18 cellular contexts compared by ENCODE assay signal in the genomic region with DNA sequence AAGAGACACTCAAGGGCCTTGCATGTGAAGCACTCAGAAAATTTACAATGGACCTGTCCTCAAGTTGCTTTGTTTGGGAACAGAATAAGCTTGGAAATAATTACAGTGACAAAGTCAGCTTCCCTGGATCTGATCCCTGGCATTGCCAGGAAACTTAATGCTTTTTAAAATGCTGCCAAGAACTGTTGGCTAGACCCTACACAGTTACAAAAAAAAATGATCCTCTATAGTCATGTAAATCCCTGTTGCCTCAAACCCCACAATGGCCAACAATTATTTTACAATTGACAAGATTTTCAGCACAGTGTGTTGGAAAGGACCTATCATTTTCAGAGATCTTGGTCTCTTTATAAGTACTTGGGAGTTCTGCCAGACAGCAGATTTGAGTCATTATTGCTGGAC.
DNase-seq lines count a peak whose midpoint lies in the region; ATAC-seq, FAIRE-seq and TF ChIP-seq lines count a peak whose summit lies in the region.
"Had no signal": no experiment of that assay in that cellular context is flagged by ENCODE, and none has a peak within 500 bp of the region (broad histone marks: within the 10 kb centered on the region; RNA-seq: fewer than 3 reads in every experiment).

No MANE protein-coding gene starts in this region.

- no peak for TF ChIP-seq POLR2A in GM12891 (IDR thresholded peaks at IDR 0.05; ENCODE audit: low read depth, low read length)

- peaks cover 7% of the 10 kb centered on the region for H3K9me3 Mint-ChIP-seq in progenitor cell of endocrine pancreas (ENCODE audit: low read depth)
- H3K9me3 Mint-ChIP-seq: memory B cell had no signal

- ATAC-seq in GM18873 (IDR thresholded peaks at IDR 0.05; ENCODE audit: low FRiP score, unreplicated experiment): no peak
- ATAC-seq in GM21619 (IDR thresholded peaks at IDR 0.05; ENCODE audit: unreplicated experiment): no peak

- H3K27ac Mint-ChIP-seq in progenitor cell of endocrine pancreas: peak overlapping the region; percentile 29
- H3K27ac Mint-ChIP-seq: HFFc6, memory B cell had no signal

- H3K4me3 Mint-ChIP-seq in progenitor cell of endocrine pancreas (ENCODE audit: low read depth): no peak overlapping the region
- H3K4me3 Mint-ChIP-seq: HFFc6, memory B cell had no signal

- no peak for TF ChIP-seq CTCF in astrocyte of the cerebellum (IDR thresholded peaks at IDR 0.05; ENCODE audit: low read depth, low read length, missing control alignments)
- TF ChIP-seq CTCF in progenitor cell of endocrine pancreas (IDR thresholded peaks at IDR 0.05; ENCODE audit: unreplicated experiment): no peak

- H3K36me3 Mint-ChIP-seq in progenitor cell of endocrine pancreas (ENCODE audit: insufficient read depth): no peaks in the 10 kb centered on the region
- H3K36me3 Mint-ChIP-seq: memory B cell had no signal

- in situ Hi-C loops in astrocyte of the cerebellum (cut with HindIII; ENCODE audit: low sequenced_read_pairs): no loop called here

- FAIRE-seq in GM12891 (lab: Jason Lieb, UNC): no peak
- FAIRE-seq: keratinocyte had no signal

- H3K4me3 ChIP-seq in astrocyte of the cerebellum (ENCODE audit: low read depth, low read length): no peak overlapping the region
- H3K4me3 ChIP-seq: coronary artery, SJCRH30 had no signal

- DNase-seq in DMS153 treated with DMSO at 0.1 percent for 48 hours (lab: John Stamatoyannopoulos, UW; ENCODE audit: unreplicated experiment): peak; percentile 54
- DNase-seq in NCI-H2029 treated with DMSO at 0.1 percent for 48 hours (lab: John Stamatoyannopoulos, UW): peak; percentile 33
- DNase-seq in astrocyte of the cerebellum (ENCODE audit: low read depth): peak; percentile 86
- no peak for DNase-seq in progenitor cell of endocrine pancreas (ENCODE audit: low spot score, unreplicated experiment)
- DNase-seq in GM12891 (ENCODE audit: insufficient read length, low spot score): no peak
- no peak for DNase-seq in central memory CD4-positive, alpha-beta T cell
- DNase-seq: activated CD4-positive, CD25-positive, alpha-beta regulatory T cell treated with anti-CD3 and anti-CD28 coated beads, Interleukin-2, amount 50 U/mL, for 72 hours; activated gamma-delta T cell; GF-D8; HFFc6; right cardiac atrium; SJCRH30; stimulated activated CD4-positive, alpha-beta T cell treated with anti-CD3 and anti-CD28 coated beads, Interleukin-4, amount 100 ng/mL, for 1 hour had no signal

- peaks cover 22% of the 10 kb centered on the region for H3K4me1 Mint-ChIP-seq in progenitor cell of endocrine pancreas (ENCODE audit: low read depth)
- H3K4me1 Mint-ChIP-seq: memory B cell had no signal

- no peaks in the 10 kb centered on the region for H3K27me3 Mint-ChIP-seq in progenitor cell of endocrine pancreas
- H3K27me3 Mint-ChIP-seq: memory B cell had no signal

TF ChIP-seq in GM12891, 5 proteins besides CTCF, POLR2A, EP300 and RAD21:
- no peak for TF ChIP-seq POLR2AphosphoS5 (IDR thresholded peaks at IDR 0.05; ENCODE audit: low read depth, low read length)
- no peak for TF ChIP-seq TAF1 (IDR thresholded peaks at IDR 0.05; ENCODE audit: low read depth, low read length)
- no peak for TF ChIP-seq PAX5 (IDR thresholded peaks at IDR 0.05; ENCODE audit: insufficient read depth, low read length, severe bottlenecking)

Comparison
In these comparisons a context has a peak if more than half of its experiments do, and no peak if none do; other contexts are left out.
1. DNase-seq: peak in DMS153 treated with DMSO at 0.1 percent for 48 hours (single experiment), NCI-H2029 treated with DMSO at 0.1 percent for 48 hours (single experiment) and astrocyte of the cerebellum (single experiment); none in progenitor cell of endocrine pancreas (single experiment), GM12891 (single experiment) and central memory CD4-positive, alpha-beta T cell (single experiment).